1 cellular context compared by ENCODE assay signal in the genomic region with DNA sequence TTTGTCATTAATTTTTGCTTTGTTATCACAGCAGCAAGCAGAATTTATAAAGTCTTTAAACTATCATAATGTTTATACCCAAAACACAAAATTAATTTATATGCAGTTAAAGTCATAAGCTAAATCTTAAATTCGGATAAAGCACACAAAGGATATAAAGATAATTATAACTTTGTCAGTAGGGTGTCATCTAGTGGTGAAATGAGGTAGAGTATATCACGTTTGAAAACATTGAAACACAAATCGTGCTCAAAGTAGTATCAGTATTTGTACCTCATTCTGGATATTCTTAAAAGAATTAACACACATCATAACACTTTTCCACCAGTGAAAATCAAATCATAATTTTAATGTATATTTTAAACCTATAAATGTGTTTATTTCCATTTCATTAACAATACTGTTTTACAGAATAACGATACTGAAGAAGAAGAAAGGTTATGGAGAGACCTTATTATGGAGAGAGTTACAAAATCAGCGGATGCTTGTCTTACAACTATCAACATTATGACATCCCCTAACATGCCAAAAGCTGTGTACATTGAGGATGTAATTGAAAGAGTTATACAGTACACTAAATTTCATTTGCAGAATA.
TF ChIP-seq lines count a peak whose summit lies in the region.

No MANE protein-coding gene starts in this region.

TF ChIP-seq in endothelial cell of umbilical vein, 7 proteins besides CTCF, POLR2A, EP300 and RAD21 (continued from another document):
- no peak for TF ChIP-seq FOS (IDR thresholded peaks at IDR 0.05; ENCODE audit: borderline replicate concordance, insufficient read depth, low read length)
TF ChIP-seq in endothelial cell of umbilical vein: peak in this region for 0.
